ENCODE assay signal across 8 cellular contexts in genomic region chr1:53328009-53328489, GRCh38. TPM values are rescaled to one million over a fixed set of nuclear protein-coding genes. Genes with fewer than 3 reads are reported as not detected.
DNase-seq lines count a peak whose midpoint lies in the region; ATAC-seq and TF ChIP-seq lines count a peak whose summit lies in the region.

Gene LRP8 (minus strand): TSS chr1:53328070. CDS start chr1:53327912, 158 bp downstream.

- no peaks in the 10 kb centered on the region for H3K9me2 ChIP-seq in PC-9 (ENCODE audit: insufficient read depth)

- peak within 1 kb of the TSS; percentile 93 for H2AFZ ChIP-seq in PC-9

- intact Hi-C loops in PC-9 (cut with micrococcal nuclease; ENCODE audit: unreplicated experiment), result loop anchor here (5.0 kb wide), 1 partner anchor 724 kb away; the partner anchor contains the start of genes TCEANC2 and TMEM59
- intact Hi-C loops in esophagus squamous epithelium (cut with DNase I), result no loop called here
- intact Hi-C loops in natural killer cell (cut with micrococcal nuclease), result no loop called here

- H3K9me3 Mint-ChIP-seq in activated T-cell treated with anti-CD3 and anti-CD28 coated beads, Interleukin-2, amount 50 U/mL, for 4 hours, result no peaks in the 10 kb centered on the region
- no peaks in the 10 kb centered on the region for H3K9me3 Mint-ChIP-seq in natural killer cell

- no peak for TF ChIP-seq POLR2A in esophagus squamous epithelium (IDR thresholded peaks at IDR 0.05)

- H3K4me3 Mint-ChIP-seq in activated T-cell treated with anti-CD3 and anti-CD28 coated beads, Interleukin-2, amount 50 U/mL, for 4 hours, result peak within 1 kb of the TSS; percentile 97
- H3K4me3 Mint-ChIP-seq in natural killer cell, result peak within 1 kb of the TSS; percentile 99

- peaks cover 35% of the 10 kb centered on the region for H3K79me2 ChIP-seq in PC-9 (ENCODE audit: low read depth)

- H3K4me1 ChIP-seq in PC-9 (replicated peaks; ENCODE audit: insufficient read depth) (peaks cover 34% of the 10 kb centered on the region), esophagus squamous epithelium (peaks cover 14 to 37% (median 18%) of the 10 kb centered on the region in 3 donors)

- H3K9me3 ChIP-seq in PC-9 (ENCODE audit: insufficient read depth, low read depth) (no peaks in the 10 kb centered on the region), esophagus squamous epithelium (no peaks in the 10 kb centered on the region)

- TF ChIP-seq CTCF in PC-9 (conservative IDR thresholded peaks at IDR 0.05), result no peak
- TF ChIP-seq CTCF in esophagus squamous epithelium (IDR thresholded peaks at IDR 0.05), result no peak
- TF ChIP-seq CTCF in natural killer cell (IDR thresholded peaks at IDR 0.05), result no peak

- H3K36me3 ChIP-seq in PC-9 (ENCODE audit: low read depth) (peaks cover 21% of the 10 kb centered on the region), esophagus squamous epithelium (peaks cover 0 to 7% (median 0%) of the 10 kb centered on the region in 3 donors)

- H3K4me3 ChIP-seq in PC-9, result peak within 1 kb of the TSS; percentile 78
- H3K4me3 ChIP-seq in esophagus squamous epithelium, result peak within 1 kb of the TSS; percentile 81 to 91 (median 83)

- H3K27me3 ChIP-seq in PC-9 (ENCODE audit: insufficient read depth, low read depth), result no peaks in the 10 kb centered on the region
- H3K27me3 ChIP-seq in esophagus squamous epithelium, result no peaks in the 10 kb centered on the region

- H3K4me1 Mint-ChIP-seq in activated T-cell treated with anti-CD3 and anti-CD28 coated beads, Interleukin-2, amount 50 U/mL, for 4 hours (ENCODE audit: low read depth), result peaks cover 15% of the 10 kb centered on the region
- peaks cover 27 to 43% of the 10 kb centered on the region in 2 donors for H3K4me1 Mint-ChIP-seq in natural killer cell

- peaks cover 9% of the 10 kb centered on the region for H3K36me3 Mint-ChIP-seq in activated T-cell treated with anti-CD3 and anti-CD28 coated beads, Interleukin-2, amount 50 U/mL, for 4 hours (ENCODE audit: insufficient read depth)
- no peaks in the 10 kb centered on the region for H3K36me3 Mint-ChIP-seq in natural killer cell

- no peaks in the 10 kb centered on the region for H3K27me3 Mint-ChIP-seq in activated T-cell treated with anti-CD3 and anti-CD28 coated beads, Interleukin-2, amount 50 U/mL, for 4 hours (ENCODE audit: low read depth)
- no peaks in the 10 kb centered on the region for H3K27me3 Mint-ChIP-seq in natural killer cell (ENCODE audit: low read depth in 2 of 2)

- peak within 1 kb of the TSS; percentile 80 to 92 for H3K27ac Mint-ChIP-seq in natural killer cell

- CTCF ChIA-PET in PC-9 (lab: Charles Lee), result no interaction called here

- POLR2A ChIA-PET in PC-9 (lab: Charles Lee; ENCODE audit: unreplicated experiment), result interaction anchor here (0.6 kb wide), 1 partner anchor 64 kb away, joined by 3 read pairs; no protein-coding TSS in a partner anchor

- no TSS peak for BruUV-seq in PC-9 (replicated peaks; lab: Mats Ljungman, UMichigan)

- peaks cover 38% of the 10 kb centered on the region for H3F3A ChIP-seq in PC-9 (ENCODE audit: insufficient read depth, low read depth)

- peak within 1 kb of the TSS; percentile 88 for H3K4me2 ChIP-seq in PC-9

- H3K27ac ChIP-seq in PC-9 (peak within 1 kb of the TSS; percentile 94), esophagus squamous epithelium (peak within 1 kb of the TSS; percentile 75 to 88 (median 83))

- no peaks in the 10 kb centered on the region for H4K20me1 ChIP-seq in PC-9 (ENCODE audit: insufficient read depth)

- peak; percentile 40 for ATAC-seq in GM19397 (IDR thresholded peaks at IDR 0.05; ENCODE audit: unreplicated experiment)
- peak; percentile 49 for ATAC-seq in activated T-cell treated with anti-CD3 and anti-CD28 coated beads, Interleukin-2, amount 50 U/mL, for 4 hours
- ATAC-seq in natural killer cell, result peak; percentile 68 to 75 (median 68)
- ATAC-seq in stimulated activated naive CD8-positive, alpha-beta T cell treated with anti-CD3 and anti-CD28 coated beads, Interleukin-15, Interleukin-2, amounts not matched to agents 100 U/mL and 50 U/mL, for 24 hours, result peak; percentile 36

- WGBS in esophagus squamous epithelium, 2 donors, result 4 to 9% methylated on average over 6 to 14 of the region's 50 CpGs

- peak in 9 of 14 donors; percentile 15 to 70 (median 39) for DNase-seq in C1 segment of cervical spinal cord (lab: John Stamatoyannopoulos, UW)
- DNase-seq in HT-29 (ENCODE audit: low spot score), result peak; percentile 73
- peak in 1 of 2 experiments; percentile 79 for DNase-seq in PC-9
- DNase-seq in activated T-cell treated with anti-CD3 and anti-CD28 coated beads, Interleukin-2, amount 50 U/mL, for 4 hours, result peak; percentile 74
- DNase-seq in esophagus squamous epithelium (lab: John Stamatoyannopoulos, UW), result peak; percentile 20
- peak; percentile 69 for DNase-seq in natural killer cell
- DNase-seq in stimulated activated naive CD8-positive, alpha-beta T cell treated with anti-CD3 and anti-CD28 coated beads, Interleukin-15, Interleukin-2, amounts not matched to agents 100 U/mL and 50 U/mL, for 24 hours, result peak; percentile 87

RNA-seq across cellular contexts. Expression of gene LRP8, which starts in this region (rescaled TPM):
- total RNA-seq in HT-29 (2014; rRNA removed; shearing (Covaris generic)), result 242 and 262 TPM in 2 replicates
- 62.1 and 85.3 TPM in 2 replicates for total RNA-seq in PC-9 (2021)
- 10 to 100 TPM; 53.1 to 58.0 (median 54.6) TPM for total RNA-seq in activated T-cell treated with anti-CD3 and anti-CD28 coated beads, Interleukin-2, amount 50 U/mL, for 4 hours
- 10 to 100 TPM; 15.3 to 39.6 (median 18.8) TPM for total RNA-seq in esophagus squamous epithelium
- 10 to 100 TPM; 23.2 to 27.3 (median 24.9) TPM for total RNA-seq in natural killer cell
